Comparison of ENCODE assay signal across 9 cellular contexts in the genomic region with DNA sequence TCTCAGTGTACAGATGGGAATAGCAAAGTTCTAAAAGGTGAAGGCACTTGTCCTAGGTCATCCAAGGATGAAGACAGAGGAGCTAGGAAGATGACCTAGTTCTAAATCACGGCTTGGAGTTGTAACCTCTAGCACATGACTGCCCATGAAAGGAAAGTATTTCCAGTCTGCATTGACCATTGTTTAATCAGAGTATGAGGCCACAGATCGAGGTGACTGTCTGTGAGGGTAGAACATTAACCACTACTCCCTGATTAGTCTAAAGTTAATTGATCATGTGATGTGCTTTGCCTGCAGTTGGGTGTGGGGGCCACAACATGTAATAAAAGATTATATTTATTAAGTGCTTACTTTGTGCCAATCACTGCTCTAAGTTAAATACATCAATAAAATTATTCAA. TPM values are rescaled to one million over a fixed set of nuclear protein-coding genes. Genes with fewer than 3 reads are reported as not detected.
A peak's percentile ranks its signal among the peaks of the same experiment; 100 is the strongest.
DNase-seq lines count a peak whose midpoint lies in the region; ATAC-seq, FAIRE-seq and TF ChIP-seq lines count a peak whose summit lies in the region.
"Had no signal": no experiment of that assay in that cellular context is flagged by ENCODE, and none has a peak within 500 bp of the region (broad histone marks: within the 10 kb centered on the region; RNA-seq: fewer than 3 reads in every experiment).

No MANE protein-coding gene starts in this region.

- H3K27me3 ChIP-seq in GM12878 (replicated peaks in 1 of 2; ENCODE audit: control insufficient read depth in 2 of 2, insufficient read depth in 2 of 2, low read length in 1 of 2) (no peaks in the 10 kb centered on the region), thyroid gland (no peaks in the 10 kb centered on the region), right atrium auricular region (no peaks in the 10 kb centered on the region)

- peaks cover 15% of the 10 kb centered on the region for H3K4me1 ChIP-seq in GM12878 (ENCODE audit: control insufficient read depth, insufficient read depth, low read length)
- peaks cover 5 to 20% of the 10 kb centered on the region in 2 donors for H3K4me1 ChIP-seq in thyroid gland
- H3K4me1 ChIP-seq in right atrium auricular region: peaks cover 0 to 8% of the 10 kb centered on the region in 2 donors

- POLR2A ChIA-PET in GM12878 (lab: Charles Lee): interaction anchor here (0.6 kb wide), 2 partner anchors 23 to 1431 kb away, joined by 3 read pairs; no protein-coding TSS in a partner anchor

- no peak for DNase-seq in activated T-cell treated with anti-CD3 and anti-CD28 coated beads, Interleukin-2, amount 50 U/mL, for 4 hours
- DNase-seq in activated T-cell treated with anti-CD3 and anti-CD28 coated beads, Interleukin-2, amount 50 U/mL, for 48 hours: no peak
- DNase-seq in GM12878 (ENCODE audit: low read depth, low spot score) (no peak), thyroid gland (no peak), erythroblast (lab: John Stamatoyannopoulos, UW) (no peak), right atrium auricular region (ENCODE audit: low spot score) (no peak), SKM-1 treated with dmso at 0.1 percent for 144 hours (lab: John Stamatoyannopoulos, UW; ENCODE audit: unreplicated experiment) (no peak)

- RAD21 ChIA-PET in GM12878 (lab: Charles Lee; ENCODE audit: unreplicated experiment): no interaction called here

- H3K27ac ChIP-seq in GM12878 (ENCODE audit: control insufficient read depth, insufficient read depth): no peak overlapping the region
- peak overlapping the region in 2 of 3 donors; percentile 23 to 53 for H3K27ac ChIP-seq in thyroid gland
- no peak overlapping the region for H3K27ac ChIP-seq in right atrium auricular region

- BruUV-seq in GM12878 (replicated peaks; lab: Mats Ljungman, UMichigan): no TSS peak

- SMC1A ChIA-PET in GM12878 (lab: Charles Lee; ENCODE audit: uncharacterized antibody, unreplicated experiment): interaction anchor here (1.4 kb wide), 1 partner anchor 126 kb away, joined by 4 read pairs; no protein-coding TSS in a partner anchor

- H3K4me1 Mint-ChIP-seq in activated T-cell treated with anti-CD3 and anti-CD28 coated beads, Interleukin-2, amount 50 U/mL, for 4 hours (ENCODE audit: low read depth): peaks cover 28% of the 10 kb centered on the region

- H3K9me3 Mint-ChIP-seq in activated T-cell treated with anti-CD3 and anti-CD28 coated beads, Interleukin-2, amount 50 U/mL, for 4 hours: no peaks in the 10 kb centered on the region

- in situ Hi-C loops in GM12878 (cut with MboI): no loop called here

- H3K4me3 ChIP-seq in GM12878 (no peak overlapping the region; the same call in 1 of the 2 replicates), thyroid gland (replicated peaks in 1 of 3) (no peak overlapping the region), right atrium auricular region (no peak overlapping the region)

- 0% methylated on average over 2 of the region's 2 CpGs for WGBS in GM12878 (ENCODE audit: insufficient coverage, insufficient replicate concordance, low lambda C conversion rate, missing lambda C conversion rate)
- 39 to 42% methylated on average over 2 of the region's 2 CpGs for WGBS in thyroid gland, 2 donors

- no peak overlapping the region for H3K9ac ChIP-seq in GM12878 (ENCODE audit: control insufficient read depth, insufficient read depth, low read length)

- H3K36me3 Mint-ChIP-seq in activated T-cell treated with anti-CD3 and anti-CD28 coated beads, Interleukin-2, amount 50 U/mL, for 4 hours (ENCODE audit: insufficient read depth): no peaks in the 10 kb centered on the region

- 0 out of 2 replicates have a peak, but pooled peaks cover 3% of the 10 kb centered on the region for H4K20me1 ChIP-seq in GM12878 (ENCODE audit: control insufficient read depth, insufficient read depth)

- H3K27me3 Mint-ChIP-seq in activated T-cell treated with anti-CD3 and anti-CD28 coated beads, Interleukin-2, amount 50 U/mL, for 4 hours (ENCODE audit: low read depth): no peaks in the 10 kb centered on the region

- H3K9me3 ChIP-seq in GM12878 (replicated peaks; ENCODE audit: control insufficient read depth, insufficient read depth, low read length): no peaks in the 10 kb centered on the region
- no peaks in the 10 kb centered on the region for H3K9me3 ChIP-seq in thyroid gland
- no peaks in the 10 kb centered on the region for H3K9me3 ChIP-seq in right atrium auricular region

- H3K36me3 ChIP-seq in GM12878 (ENCODE audit: control insufficient read depth in 2 of 2, insufficient read depth in 2 of 2, low read length in 1 of 2): no peaks in the 10 kb centered on the region
- H3K36me3 ChIP-seq in thyroid gland: no peaks in the 10 kb centered on the region
- H3K36me3 ChIP-seq in right atrium auricular region: no peaks in the 10 kb centered on the region

- TF ChIP-seq CTCF in GM12878 (IDR thresholded peaks at IDR 0.05 in 2 of 3, conservative IDR thresholded peaks at IDR 0.05 in 1 of 3; ENCODE audit: control insufficient read depth in 2 of 3, extremely low read depth in 1 of 3, insufficient read depth in 1 of 3, low read depth in 3 of 3, low read length in 3 of 3) (no peak), thyroid gland (IDR thresholded peaks at IDR 0.05) (no peak), right atrium auricular region (IDR thresholded peaks at IDR 0.05) (no peak)

- CTCF ChIA-PET in GM12878 (lab: Yijun Ruan, JAX): interaction anchor here (0.9 to 1.3 kb wide), 2 partner anchors 19 to 100 kb away, joined by 3 read pairs; no protein-coding TSS in a partner anchor

- H2AFZ ChIP-seq in GM12878 (ENCODE audit: control insufficient read depth, low read depth, low read length): no peak overlapping the region

- peak overlapping the region; percentile 44 for H3K4me3 Mint-ChIP-seq in activated T-cell treated with anti-CD3 and anti-CD28 coated beads, Interleukin-2, amount 50 U/mL, for 4 hours

- peak; percentile 25 to 27 for ATAC-seq in activated T-cell treated with anti-CD3 and anti-CD28 coated beads, Interleukin-2, amount 50 U/mL, for 4 hours
- peak; percentile 28 for ATAC-seq in HG03066 (IDR thresholded peaks at IDR 0.05; ENCODE audit: low read depth, unreplicated experiment)
- peak; percentile 61 for ATAC-seq in GM12878

- peak overlapping the region; percentile 76 for H3K4me2 ChIP-seq in GM12878 (ENCODE audit: control insufficient read depth, insufficient read depth)

- no peaks in the 10 kb centered on the region for H3K79me2 ChIP-seq in GM12878 (ENCODE audit: control insufficient read depth, insufficient read depth, low read length)

- peak; percentile 85 for FAIRE-seq in GM12878 (lab: Jason Lieb, UNC)
- FAIRE-seq: HepG2 had no signal

- TF ChIP-seq POLR2A in GM12878 (IDR thresholded peaks at IDR 0.05; ENCODE audit: low read depth, low read length) (no peak), thyroid gland (IDR thresholded peaks at IDR 0.05) (no peak), erythroblast (IDR thresholded peaks at IDR 0.05; ENCODE audit: low read length) (no peak)

- no peak for TF ChIP-seq EP300 in GM12878 (IDR thresholded peaks at IDR 0.05; ENCODE audit: borderline replicate concordance in 1 of 2, control insufficient read depth in 1 of 2, low read depth in 2 of 2, low read length in 2 of 2)

- intact Hi-C loops in GM12878 (cut with micrococcal nuclease; ENCODE audit: unreplicated experiment): no loop called here
- intact Hi-C loops in thyroid gland (cut with DNase I): no loop called here

- TF ChIP-seq RAD21 in GM12878 (IDR thresholded peaks at IDR 0.05; ENCODE audit: insufficient read depth, low read depth, low read length): no peak

TF ChIP-seq in GM12878, 131 proteins besides CTCF, POLR2A, EP300 and RAD21:
- TF ChIP-seq, protein P1, sequence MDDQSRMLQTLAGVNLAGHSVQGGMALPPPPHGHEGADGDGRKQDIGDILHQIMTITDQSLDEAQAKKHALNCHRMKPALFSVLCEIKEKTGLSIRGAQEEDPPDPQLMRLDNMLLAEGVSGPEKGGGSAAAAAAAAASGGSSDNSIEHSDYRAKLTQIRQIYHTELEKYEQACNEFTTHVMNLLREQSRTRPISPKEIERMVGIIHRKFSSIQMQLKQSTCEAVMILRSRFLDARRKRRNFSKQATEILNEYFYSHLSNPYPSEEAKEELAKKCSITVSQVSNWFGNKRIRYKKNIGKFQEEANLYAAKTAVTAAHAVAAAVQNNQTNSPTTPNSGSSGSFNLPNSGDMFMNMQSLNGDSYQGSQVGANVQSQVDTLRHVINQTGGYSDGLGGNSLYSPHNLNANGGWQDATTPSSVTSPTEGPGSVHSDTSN (IDR thresholded peaks at IDR 0.05; ENCODE audit: insufficient replicate concordance, low read depth, low read length): no peak
- TF ChIP-seq IKZF1 (conservative IDR thresholded peaks at IDR 0.05): 0 out of 2 replicates have a peak, but pooled peaks have one; percentile 10
- no peak for TF ChIP-seq MYC (IDR thresholded peaks at IDR 0.05; ENCODE audit: insufficient read depth, insufficient read length, insufficient replicate concordance, low read length, severe bottlenecking)

RNA-seq across cellular contexts. Expression of a gene that starts 0.7 kb away (rescaled TPM):
- total RNA-seq in activated T-cell treated with anti-CD3 and anti-CD28 coated beads, Interleukin-2, amount 50 U/mL, for 4 hours: under 1 TPM; 0.32 to 0.53 (median 0.43) TPM
- total RNA-seq in GM12878 (2013; cell fraction: nucleolus; rRNA removed): not detected in 2 replicates
- total RNA-seq in GM12878 (2014; rRNA removed): not detected in 2 replicates
- under 0.01 TPM in 1 of 2 replicates, not detected in the other for total RNA-seq in GM12878 (2014; rRNA removed; fragmentation: Illumina TruSeq; extraction: Trizol)
- not detected in 2 replicates for total RNA-seq in GM12878 (2021)
- not detected for polyA plus RNA-seq in GM12878 (2011; ENCODE audit: low read depth)
- 0.03 TPM in 1 of 2 replicates, not detected in the other for polyA plus RNA-seq in GM12878 (2011; rRNA removed)
- 0.01 and 0.02 TPM in 2 replicates for polyA plus RNA-seq in GM12878 (2011; cell fraction: cytosol; rRNA removed)
- 0.01 and 0.04 TPM in 2 replicates for polyA plus RNA-seq in GM12878 (2011; cell fraction: nucleus; rRNA removed)
- polyA plus RNA-seq in GM12878 (2012): not detected in 2 replicates
- polyA plus RNA-seq in GM12878 (2014; fragmentation: Illumina TruSeq; extraction: Trizol): 0.03 TPM in 1 of 2 replicates, not detected in the other
- polyA plus RNA-seq in GM12878 (2014; fragmentation: Nextera tagmentation; extraction: Ambion mirVana): not detected
- not detected in 2 replicates for polyA plus RNA-seq in GM12878 (2014; rRNA removed)
- not detected for polyA plus RNA-seq in GM12878 (2016; fragmentation: Nextera tagmentation; extraction: Ambion mirVana)
- polyA minus RNA-seq in GM12878 (2011; rRNA and poly(A)+ RNA removed): under 0.01 and 0.10 TPM in 2 replicates
- polyA minus RNA-seq in GM12878 (2011; cell fraction: cytosol; rRNA and poly(A)+ RNA removed): not detected in 2 replicates
- 0.10 TPM in 1 of 2 replicates, not detected in the other for polyA minus RNA-seq in GM12878 (2011; cell fraction: nucleus; rRNA and poly(A)+ RNA removed)
- total RNA-seq in thyroid gland: 1 to 10 TPM; 1.1 to 4.3 (median 2.6) TPM
- under 1 TPM in 1 of 2 donors, not detected in 1; 0.16 TPM for total RNA-seq in right atrium auricular region

Comparison
In these comparisons a context has a peak if more than half of its experiments do, and no peak if none do; other contexts are left out.
1. H3K27ac ChIP-seq: peak in thyroid gland (2 of 3); none in GM12878 (single experiment) and right atrium auricular region (0 of 2).
2. Peak in every context shown above with its lines, with median percentiles within 50 percentile points of each other: ATAC-seq.